In the genomic region with DNA sequence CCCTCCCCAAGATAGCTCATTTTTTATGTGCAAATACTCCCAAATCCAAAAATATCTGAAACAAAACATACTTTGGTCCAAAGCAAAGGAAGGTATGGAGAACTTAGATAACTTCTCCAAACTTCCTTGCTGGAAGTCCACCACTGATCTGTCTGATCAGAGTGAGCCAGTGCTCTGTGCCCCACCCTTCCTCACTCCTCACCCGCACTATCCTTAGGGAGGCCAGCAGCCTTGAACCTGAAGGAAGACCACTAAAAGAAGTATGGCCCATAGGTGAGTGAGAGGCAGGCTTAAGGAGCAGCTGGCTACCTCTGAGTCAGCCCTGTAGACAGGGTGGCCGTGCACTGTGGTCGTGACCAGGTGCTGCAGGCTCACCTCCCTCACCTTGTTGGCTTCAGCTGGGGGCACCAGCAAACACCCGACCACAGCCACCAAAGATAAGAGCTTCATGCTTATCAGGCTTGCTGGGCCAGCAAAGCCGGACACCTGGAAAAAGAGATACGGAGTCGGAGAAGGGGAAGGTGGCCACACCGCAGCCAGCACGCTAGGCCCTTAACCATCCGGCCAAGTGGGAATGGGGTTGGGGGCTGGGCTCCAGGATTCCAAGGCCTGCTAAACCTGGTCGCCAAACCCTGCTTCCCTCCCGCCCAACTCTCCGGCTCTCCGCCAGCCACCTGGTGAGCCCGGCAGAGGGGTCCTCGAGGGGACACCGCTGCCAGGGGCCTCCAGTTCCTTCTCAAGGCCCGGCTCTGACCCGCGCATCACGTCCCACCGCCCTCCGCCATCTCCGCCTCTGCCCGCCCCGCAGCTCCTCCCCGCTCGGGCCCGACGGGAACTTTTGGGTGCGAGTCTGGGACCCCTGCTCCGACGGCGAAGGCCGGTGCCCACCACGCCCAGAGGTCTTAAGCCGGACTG, we compare ENCODE assay signal across 8 cellular contexts. TPM values are rescaled to one million over a fixed set of nuclear protein-coding genes. Genes with fewer than 3 reads are reported as not detected.
DNase-seq lines count a peak whose midpoint lies in the region; ATAC-seq and TF ChIP-seq lines count a peak whose summit lies in the region.

No MANE protein-coding gene starts in this region.

- intact Hi-C loops in body of pancreas (cut with DNase I): no loop called here

- H3K4me3 ChIP-seq in BLaER1 treated with 17β-estradiol and CSF1 and Interleukin-3, amounts not matched to agents 10 nM and 100 nM: peak overlapping the region; percentile 65 to 85 (median 82)
- peak overlapping the region; percentile 91 to 93 for H3K4me3 ChIP-seq in body of pancreas
- H3K4me3 ChIP-seq in lung: peak overlapping the region; percentile 73

- H3K36me3 Mint-ChIP-seq in type B pancreatic cell: peaks cover 25% of the 10 kb centered on the region

- peaks cover 0 to 10% (median 0%) of the 10 kb centered on the region in 11 experiments; a peak in 5 of 22 replicates for H4K20me1 ChIP-seq in BLaER1 treated with 17β-estradiol and CSF1 and Interleukin-3, amounts not matched to agents 10 nM and 100 nM

- TF ChIP-seq POLR2A in body of pancreas (IDR thresholded peaks at IDR 0.05): peak in 1 of 3 donors; percentile 42

- peak overlapping the region; percentile 74 to 90 (median 85) for H3K9ac ChIP-seq in BLaER1 treated with 17β-estradiol and CSF1 and Interleukin-3, amounts not matched to agents 10 nM and 100 nM

- WGBS in body of pancreas, 2 donors: 2% methylated on average over 21 to 37 of the region's 37 CpGs
- WGBS in lung, 2 donors: 4% methylated on average over 36 to 37 of the region's 37 CpGs

- TF ChIP-seq CTCF in body of pancreas (IDR thresholded peaks at IDR 0.05) (no peak), lung (IDR thresholded peaks at IDR 0.05; ENCODE audit: control extremely low read depth, extremely low read depth) (no peak), type B pancreatic cell (conservative IDR thresholded peaks at IDR 0.05) (no peak)

- peak; percentile 27 for ATAC-seq in GM18519 (IDR thresholded peaks at IDR 0.05; ENCODE audit: low FRiP score, unreplicated experiment)
- ATAC-seq in HG02885 (IDR thresholded peaks at IDR 0.05; ENCODE audit: poor library complexity, unreplicated experiment): peak; percentile 76
- peak; percentile 76 for ATAC-seq in body of pancreas
- peak; percentile 86 for ATAC-seq in lung (ENCODE audit: insufficient read depth, low FRiP score)

- H3K27me3 Mint-ChIP-seq in type B pancreatic cell: peaks cover 4% of the 10 kb centered on the region

- H3K27ac Mint-ChIP-seq in type B pancreatic cell: peak overlapping the region; percentile 90

- peaks cover 0 to 16% (median 9%) of the 10 kb centered on the region in 11 experiments; a peak in 10 of 22 replicates for H3K9me3 ChIP-seq in BLaER1 treated with 17β-estradiol and CSF1 and Interleukin-3, amounts not matched to agents 10 nM and 100 nM (replicated peaks in 1 of 11)
- H3K9me3 ChIP-seq in body of pancreas (no peaks in the 10 kb centered on the region), lung (ENCODE audit: control insufficient read depth in 2 of 2, insufficient read depth in 1 of 2, low read length in 1 of 2) (no peaks in the 10 kb centered on the region)

- H3K27ac ChIP-seq in BLaER1 treated with 17β-estradiol and CSF1 and Interleukin-3, amounts not matched to agents 10 nM and 100 nM: peak overlapping the region; percentile 5 to 90 (median 84); a peak in 21 of 22 replicates
- H3K27ac ChIP-seq in body of pancreas (peak overlapping the region; percentile 68 to 81 (median 72)), lung (ENCODE audit: low read depth in 1 of 2, low read length in 1 of 2) (peak overlapping the region in 1 of 2 donors; percentile 40)

- peak overlapping the region; percentile 83 to 99 (median 97) for H3K4me2 ChIP-seq in BLaER1 treated with 17β-estradiol and CSF1 and Interleukin-3, amounts not matched to agents 10 nM and 100 nM

- peaks cover 27 to 37% (median 35%) of the 10 kb centered on the region in 11 experiments for H3K36me3 ChIP-seq in BLaER1 treated with 17β-estradiol and CSF1 and Interleukin-3, amounts not matched to agents 10 nM and 100 nM
- H3K36me3 ChIP-seq in body of pancreas (replicated peaks in 1 of 2; ENCODE audit: insufficient read depth in 1 of 2, low read depth in 2 of 2): peaks cover under 1 to 5% of the 10 kb centered on the region in 2 donors
- H3K36me3 ChIP-seq in lung (ENCODE audit: control insufficient read depth in 2 of 2, insufficient read depth in 2 of 2, low read length in 2 of 2): peaks cover 0 to 2% of the 10 kb centered on the region in 2 donors

- H3K4me3 Mint-ChIP-seq in type B pancreatic cell: peak overlapping the region; percentile 94

- no peaks in the 10 kb centered on the region for H3K9me3 Mint-ChIP-seq in type B pancreatic cell

- peaks cover 31% of the 10 kb centered on the region for H3K4me1 Mint-ChIP-seq in type B pancreatic cell (ENCODE audit: unreplicated experiment)

- DNase-seq in NCI-H226: peak; percentile 30
- no peak for DNase-seq in body of pancreas
- DNase-seq in lung (ENCODE audit: low spot score): peak; percentile 37
- peak; percentile 80 for DNase-seq in type B pancreatic cell (ENCODE audit: extremely low spot score, unreplicated experiment)
- DNase-seq in cerebellum (ENCODE audit: low spot score): no peak

- H3K4me1 ChIP-seq in BLaER1 treated with 17β-estradiol and CSF1 and Interleukin-3, amounts not matched to agents 10 nM and 100 nM: peaks cover 15 to 25% (median 21%) of the 10 kb centered on the region in 10 experiments
- H3K4me1 ChIP-seq in body of pancreas (peaks cover 22% of the 10 kb centered on the region), lung (ENCODE audit: control insufficient read depth in 2 of 2, insufficient read depth in 2 of 2, low read length in 2 of 2) (peaks cover 0 to 4% of the 10 kb centered on the region in 2 donors)

- H3K27me3 ChIP-seq in BLaER1 treated with 17β-estradiol and CSF1 and Interleukin-3, amounts not matched to agents 10 nM and 100 nM: no peaks in the 10 kb centered on the region
- H3K27me3 ChIP-seq in body of pancreas: no peaks in the 10 kb centered on the region
- no peaks in the 10 kb centered on the region for H3K27me3 ChIP-seq in lung (ENCODE audit: control insufficient read depth, insufficient read depth)

RNA-seq across cellular contexts. Expression of a gene that starts 0.5 kb away (rescaled TPM):
- 10 to 100 TPM; 56.6 to 70.5 TPM for total RNA-seq in body of pancreas
- 10 to 100 TPM; 73.7 to 89.7 TPM for total RNA-seq in lung
- polyA plus RNA-seq in lung: 10 to 100 TPM; 64.8 to 81.6 TPM
- 97.1 and 117 TPM in 2 replicates for total RNA-seq in type B pancreatic cell (ENCODE audit: low replicate concordance)
- total RNA-seq in cerebellum: 47.4 TPM

RNA-seq across cellular contexts. Expression of a gene that starts 26.7 kb away (rescaled TPM):
- total RNA-seq in body of pancreas (1 to 10 TPM; 1.0 to 4.6 TPM), lung (under 1 TPM in 1 of 2 donors, not detected in 1; 0.25 TPM), type B pancreatic cell (ENCODE audit: low replicate concordance) (not detected in 2 replicates), cerebellum (not detected)
- under 1 TPM; 0.01 to 0.14 TPM for polyA plus RNA-seq in lung

RNA-seq across cellular contexts. Expression of a gene that starts 36.9 kb away (rescaled TPM):
- total RNA-seq in body of pancreas (10 to 100 TPM in 1 of 2 donors, 1 to 10 TPM in 1; 6.9 to 23.1 TPM), lung (1 to 10 TPM in 1 of 2 donors, under 1 TPM in 1; 0.97 to 2.0 TPM), type B pancreatic cell (ENCODE audit: low replicate concordance) (2.0 and 7.9 TPM in 2 replicates), cerebellum (0.09 TPM)
- polyA plus RNA-seq in lung: 1 to 10 TPM in 1 of 2 donors, under 1 TPM in 1; 0.25 to 3.6 TPM

RNA-seq across cellular contexts. Expression of a gene that starts 41.5 kb away (rescaled TPM):
- total RNA-seq in body of pancreas (under 1 TPM in 1 of 2 donors, not detected in 1; under 0.01 TPM), lung (under 1 TPM in 1 of 2 donors, not detected in 1; 0.20 TPM), type B pancreatic cell (ENCODE audit: low replicate concordance) (0.12 TPM in 1 of 2 replicates, not detected in the other), cerebellum (0.09 TPM)
- under 1 TPM; 0.01 to 0.02 TPM for polyA plus RNA-seq in lung

Comparison
In these comparisons a context has a peak if more than half of its experiments do, and no peak if none do; other contexts are left out.
1. ATAC-seq: peak in every context shown above with its lines; median percentile 86 in lung; 76 in HG02885; 76 in body of pancreas; 27 in GM18519.
2. DNase-seq: peak in NCI-H226 (single experiment), lung (single experiment) and type B pancreatic cell (single experiment); none in body of pancreas (0 of 4) and cerebellum (single experiment).
3. Peak in every context shown above with its lines, with median percentiles within 50 percentile points of each other: H3K4me3 ChIP-seq.